Comparison of ENCODE assay signal across 10 cellular contexts in genomic region chr12:10304161-10304574, GRCh38. TPM values are rescaled to one million over a fixed set of nuclear protein-coding genes. Genes with fewer than 3 reads are reported as not detected.
DNase-seq lines count a peak whose midpoint lies in the region; ATAC-seq and TF ChIP-seq lines count a peak whose summit lies in the region.
"Had no signal": no experiment of that assay in that cellular context is flagged by ENCODE, and none has a peak within 500 bp of the region (broad histone marks: within the 10 kb centered on the region; RNA-seq: fewer than 3 reads in every experiment).

No MANE protein-coding gene starts in this region.

- H3K4me3 Mint-ChIP-seq in activated CD8-positive, alpha-beta memory T cell treated with anti-CD3 and anti-CD28 coated beads, Interleukin-2, amount 10 ng/mL, durations not matched to agents 7 days and 5 days = peak overlapping the region; percentile 83
- no peak overlapping the region for H3K4me3 Mint-ChIP-seq in T-helper 17 cell
- H3K4me3 Mint-ChIP-seq: activated naive CD4-positive, alpha-beta T cell treated with anti-CD3 and anti-CD28 coated beads, Interleukin-2, amount 50 U/mL, for 24 hours had no signal

- CTCF ChIA-PET in activated CD8-positive, alpha-beta memory T cell treated with anti-CD3 and anti-CD28 coated beads, Interleukin-2, amount 10 ng/mL, durations not matched to agents 7 days and 5 days (lab: Charles Lee) = interaction anchor here (0.6 to 3.8 kb wide), 7 partner anchors 11 to 654 kb away, joined by 3 to 20 read pairs (median 4); no protein-coding TSS in a partner anchor

- peaks cover 43% of the 10 kb centered on the region for H3K4me1 ChIP-seq in SJSA1 (replicated peaks)
- no peaks in the 10 kb centered on the region for H3K4me1 ChIP-seq in uterus

- H3K9me3 ChIP-seq in SJSA1 (replicated peaks) = no peaks in the 10 kb centered on the region
- H3K9me3 ChIP-seq in uterus = no peaks in the 10 kb centered on the region
- H3K9me3 ChIP-seq in T-helper 17 cell (ENCODE audit: control insufficient read depth, low read length, poor library complexity, severe bottlenecking) = peaks cover 2% of the 10 kb centered on the region

- no peaks in the 10 kb centered on the region for H3K27me3 Mint-ChIP-seq in activated CD8-positive, alpha-beta memory T cell treated with anti-CD3 and anti-CD28 coated beads, Interleukin-2, amount 10 ng/mL, durations not matched to agents 7 days and 5 days
- H3K27me3 Mint-ChIP-seq in T-helper 17 cell = peaks cover 7% of the 10 kb centered on the region
- H3K27me3 Mint-ChIP-seq: activated naive CD4-positive, alpha-beta T cell treated with anti-CD3 and anti-CD28 coated beads, Interleukin-2, amount 50 U/mL, for 24 hours had no signal

- no peak for TF ChIP-seq POLR2A in uterus (IDR thresholded peaks at IDR 0.05)

- peak overlapping the region; percentile 93 for H3K27ac Mint-ChIP-seq in activated CD8-positive, alpha-beta memory T cell treated with anti-CD3 and anti-CD28 coated beads, Interleukin-2, amount 10 ng/mL, durations not matched to agents 7 days and 5 days
- no peak overlapping the region for H3K27ac Mint-ChIP-seq in T-helper 17 cell
- H3K27ac Mint-ChIP-seq: activated naive CD4-positive, alpha-beta T cell treated with anti-CD3 and anti-CD28 coated beads, Interleukin-2, amount 50 U/mL, for 24 hours had no signal

- intact Hi-C loops in uterus (cut with DNase I; ENCODE audit: low total_unique reads) = no loop called here

- ATAC-seq in activated CD8-positive, alpha-beta memory T cell treated with anti-CD3 and anti-CD28 coated beads, Interleukin-2, amount 10 ng/mL, durations not matched to agents 7 days and 5 days = peak; percentile 58
- no peak for ATAC-seq in HG03442 (IDR thresholded peaks at IDR 0.05; ENCODE audit: unreplicated experiment)
- ATAC-seq in T-helper 17 cell = no peak
- ATAC-seq: left lobe of liver had no signal

- TF ChIP-seq CTCF in choroid plexus epithelial cell (conservative IDR thresholded peaks at IDR 0.05; ENCODE audit: low read depth, low read length) (no peak), uterus (IDR thresholded peaks at IDR 0.05) (no peak)

- H3K27me3 ChIP-seq in SJSA1 (replicated peaks) = no peaks in the 10 kb centered on the region
- H3K27me3 ChIP-seq in uterus = no peaks in the 10 kb centered on the region

- H3K36me3 Mint-ChIP-seq in activated CD8-positive, alpha-beta memory T cell treated with anti-CD3 and anti-CD28 coated beads, Interleukin-2, amount 10 ng/mL, durations not matched to agents 7 days and 5 days = peaks cover 66% of the 10 kb centered on the region
- H3K36me3 Mint-ChIP-seq in T-helper 17 cell (ENCODE audit: low read depth) = peaks cover 2% of the 10 kb centered on the region

- H3K9me3 Mint-ChIP-seq in activated CD8-positive, alpha-beta memory T cell treated with anti-CD3 and anti-CD28 coated beads, Interleukin-2, amount 10 ng/mL, durations not matched to agents 7 days and 5 days (ENCODE audit: low read depth) = peaks cover 6% of the 10 kb centered on the region
- H3K9me3 Mint-ChIP-seq: activated naive CD4-positive, alpha-beta T cell treated with anti-CD3 and anti-CD28 coated beads, Interleukin-2, amount 50 U/mL, for 24 hours had no signal

- H3K36me3 ChIP-seq in SJSA1 (no peaks in the 10 kb centered on the region), uterus (no peaks in the 10 kb centered on the region)

- no peak overlapping the region for H3K4me3 ChIP-seq in SJSA1
- no peak overlapping the region for H3K4me3 ChIP-seq in choroid plexus epithelial cell (ENCODE audit: low read depth, low read length)
- H3K4me3 ChIP-seq in uterus = no peak overlapping the region

- peak; percentile 85 for DNase-seq in activated CD8-positive, alpha-beta memory T cell treated with anti-CD3 and anti-CD28 coated beads, Interleukin-2, amount 10 ng/mL, durations not matched to agents 7 days and 5 days
- DNase-seq in activated CD8-positive, alpha-beta memory T cell treated with anti-CD3 and anti-CD28 coated beads, Interleukin-2, amount 50 U/mL, for 48 hours = no peak
- DNase-seq in SJSA1 (ENCODE audit: low read depth in 1 of 2, low spot score in 2 of 2) (peak; percentile 78 to 95), choroid plexus epithelial cell (ENCODE audit: low read depth) (peak; percentile 76), uterus (no peak), T-helper 17 cell (no peak)
- DNase-seq in stimulated activated CD4-positive, alpha-beta T cell treated with anti-CD3 and anti-CD28 coated beads, Interleukin-4, amount 100 ng/mL, for 24 hours = peak; percentile 46

- peak overlapping the region; percentile 38 for H3K27ac ChIP-seq in SJSA1
- H3K27ac ChIP-seq in uterus = no peak overlapping the region

- peaks cover 72% of the 10 kb centered on the region for H3K4me1 Mint-ChIP-seq in activated CD8-positive, alpha-beta memory T cell treated with anti-CD3 and anti-CD28 coated beads, Interleukin-2, amount 10 ng/mL, durations not matched to agents 7 days and 5 days
- H3K4me1 Mint-ChIP-seq in T-helper 17 cell = peaks cover 5% of the 10 kb centered on the region

RNA-seq across cellular contexts. Expression of gene KLRD1, which starts 3.5 kb away (rescaled TPM):
- total RNA-seq in activated CD8-positive, alpha-beta memory T cell treated with anti-CD3 and anti-CD28 coated beads, Interleukin-2, amount 10 ng/mL, durations not matched to agents 7 days and 5 days = 10 to 100 TPM; 60.0 to 95.9 TPM
- 0.08 TPM in 1 of 2 replicates, not detected in the other for total RNA-seq in SJSA1 (2014; rRNA removed; shearing (Covaris generic))
- total RNA-seq in uterus (1 to 10 TPM in 2 of 4 donors, under 1 TPM in 2; under 0.01 to 4.1 (median 2.1) TPM), T-helper 17 cell (1 to 10 TPM in 1 of 2 donors, not detected in 1; 1.3 TPM)

Comparison
In these comparisons a context has a peak if more than half of its experiments do, and no peak if none do; other contexts are left out.
1. DNase-seq: peak in activated CD8-positive, alpha-beta memory T cell treated with anti-CD3 and anti-CD28 coated beads, Interleukin-2, amount 10 ng/mL, durations not matched to agents 7 days and 5 days (single experiment), SJSA1 (2 of 2), choroid plexus epithelial cell (single experiment) and stimulated activated CD4-positive, alpha-beta T cell treated with anti-CD3 and anti-CD28 coated beads, Interleukin-4, amount 100 ng/mL, for 24 hours (single experiment); none in activated CD8-positive, alpha-beta memory T cell treated with anti-CD3 and anti-CD28 coated beads, Interleukin-2, amount 50 U/mL, for 48 hours (single experiment), uterus (0 of 2) and T-helper 17 cell (0 of 3).
2. RNA of gene KLRD1, which starts 3.5 kb away (total RNA-seq): 60.0 to 95.9 TPM in activated CD8-positive, alpha-beta memory T cell treated with anti-CD3 and anti-CD28 coated beads, Interleukin-2, amount 10 ng/mL, durations not matched to agents 7 days and 5 days; under 0.01 to 4.1 TPM in uterus, 1.3 TPM in T-helper 17 cell and 0.08 TPM in SJSA1; every median in the first group is over 10 times any median in the second.